1 cellular context compared by ENCODE assay signal in the genomic region with DNA sequence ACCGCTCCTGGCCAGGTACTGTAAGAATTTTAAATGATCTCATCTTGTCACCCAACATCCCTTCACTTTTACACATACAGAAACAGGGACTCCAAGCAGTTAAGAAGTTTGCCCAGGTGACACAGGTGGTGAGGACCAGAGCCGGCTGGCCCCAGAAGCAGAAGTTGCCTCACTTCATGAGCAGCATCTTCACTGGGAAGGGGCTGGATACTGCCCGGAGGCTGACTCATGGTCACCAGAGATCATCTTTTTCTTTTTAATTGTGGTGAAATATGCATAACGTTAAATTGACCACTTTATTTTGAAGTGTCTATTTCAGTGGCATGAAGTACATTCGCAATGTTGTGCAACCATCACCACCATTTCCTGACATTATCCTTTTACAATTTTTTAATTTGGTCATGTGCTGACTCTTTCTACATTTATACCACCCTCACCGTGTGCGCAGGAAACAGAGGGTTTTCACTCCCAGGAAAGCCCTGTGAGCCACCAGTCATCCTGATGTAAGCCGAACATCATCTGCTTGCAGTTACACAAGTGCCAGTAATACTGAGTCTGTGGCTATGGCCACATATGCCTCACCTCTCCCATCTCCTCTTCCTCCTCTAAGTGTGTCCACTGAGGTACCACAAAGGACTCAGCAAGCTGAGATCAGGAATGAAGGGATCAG.
TF ChIP-seq lines count a peak whose summit lies in the region.

No MANE protein-coding gene starts in this region.

TF ChIP-seq in IMR-90, 13 proteins besides CTCF, POLR2A, EP300 and RAD21:
- TF ChIP-seq USF2 (IDR thresholded peaks at IDR 0.05; ENCODE audit: low read depth, low read length) (no peak), CEBPB (IDR thresholded peaks at IDR 0.05; ENCODE audit: low read depth, low read length) (peak; percentile 39; the same call in 1 of the 2 replicates)
